In genomic region chr6:49964064-49964463, GRCh38 we compare ENCODE assay signal across 33 cellular contexts. TPM values are rescaled to one million over a fixed set of nuclear protein-coding genes. Genes with fewer than 3 reads are reported as not detected.
"Had no signal": no experiment of that assay in that cellular context is flagged by ENCODE, and none has a peak within 500 bp of the region (broad histone marks: within the 10 kb centered on the region; RNA-seq: fewer than 3 reads in every experiment).

TSS of gene DEFB114 (minus strand) at chr6:49964164. CDS start at chr6:49964105, 59 bp downstream.

- H3K4me3 Mint-ChIP-seq: stimulated activated effector memory CD8-positive, alpha-beta T cell treated with anti-CD3 and anti-CD28 coated beads, Interleukin-12 subunit alpha, Interleukin-12 subunit beta, amount 100 ng/mL, for 72 hours; stimulated activated memory B cell treated with anti-CD40 and anti-IgM and Interleukin-4, amounts not matched to agents 10 μg/mL and 1 μg/mL and 100 μg/mL, for 72 hours; stimulated activated naive B cell treated with anti-CD40 and anti-IgM and Interleukin-4, amounts not matched to agents 10 μg/mL and 1 μg/mL and 100 μg/mL, for 72 hours; stimulated activated naive CD8-positive, alpha-beta T cell treated with anti-CD3 and anti-CD28 coated beads, Interleukin-15, amount 100 ng/mL, for 72 hours; stimulated activated naive CD8-positive, alpha-beta T cell treated with anti-CD3 and anti-CD28 coated beads, Interleukin-15, Interleukin-2, amounts not matched to agents 100 ng/mL and 50 ng/mL, for 24 hours; type B pancreatic cell had no signal

- H3K9me3 Mint-ChIP-seq: stimulated activated memory B cell treated with anti-CD40 and anti-IgM and Interleukin-4, amounts not matched to agents 10 μg/mL and 1 μg/mL and 100 μg/mL, for 72 hours; stimulated activated naive CD8-positive, alpha-beta T cell treated with anti-CD3 and anti-CD28 coated beads, Interleukin-15, amount 100 ng/mL, for 72 hours; stimulated activated naive CD8-positive, alpha-beta T cell treated with anti-CD3 and anti-CD28 coated beads, Interleukin-15, Interleukin-2, amounts not matched to agents 100 ng/mL and 50 ng/mL, for 24 hours; type B pancreatic cell had no signal

- H3K27me3 Mint-ChIP-seq: stimulated activated memory B cell treated with anti-CD40 and anti-IgM and Interleukin-4, amounts not matched to agents 10 μg/mL and 1 μg/mL and 100 μg/mL, for 72 hours; stimulated activated naive B cell treated with anti-CD40 and anti-IgM and Interleukin-4, amounts not matched to agents 10 μg/mL and 1 μg/mL and 100 μg/mL, for 72 hours; stimulated activated naive CD8-positive, alpha-beta T cell treated with anti-CD3 and anti-CD28 coated beads, Interleukin-15, amount 100 ng/mL, for 72 hours; stimulated activated naive CD8-positive, alpha-beta T cell treated with anti-CD3 and anti-CD28 coated beads, Interleukin-15, Interleukin-2, amounts not matched to agents 100 ng/mL and 50 ng/mL, for 24 hours; type B pancreatic cell had no signal

- H3K4me3 ChIP-seq: stomach, suprapubic skin, testis, thoracic aorta, thyroid gland, tibial artery, tibial nerve, transverse colon, upper lobe of left lung, upper lobe of right lung, uterus, vagina had no signal

- DNase-seq: stimulated activated CD4-positive, alpha-beta T cell treated with anti-CD3 and anti-CD28 coated beads, Interleukin-2, amount 100 ng/mL, for 48 hours; stimulated activated CD4-positive, alpha-beta T cell treated with anti-CD3 and anti-CD28 coated beads, Interleukin-4, amount 100 ng/mL, for 1 hour; stimulated activated CD4-positive, alpha-beta T cell treated with anti-CD3 and anti-CD28 coated beads, Interleukin-4, amount 100 ng/mL, for 24 hours; stimulated activated CD4-positive, alpha-beta T cell treated with anti-CD3 and anti-CD28 coated beads, Interleukin-4, amount 100 ng/mL, for 4 hours; stimulated activated CD8-positive, alpha-beta memory T cell treated with anti-CD3 and anti-CD28 coated beads, Interleukin-4, amount 100 ng/mL, for 48 hours; stimulated activated naive B cell treated with anti-CD40 and anti-IgM and Interleukin-4, amounts not matched to agents 10 μg/mL and 1 μg/mL and 100 μg/mL, for 72 hours; stimulated activated naive CD4-positive, alpha-beta T cell; stimulated activated naive CD4-positive, alpha-beta T cell treated with Interleukin-2 at 50 U/mL for 16 hours; stimulated activated naive CD8-positive, alpha-beta T cell treated with anti-CD3 and anti-CD28 coated beads, Interleukin-15, amount 100 ng/mL, for 72 hours; stimulated activated naive CD8-positive, alpha-beta T cell treated with anti-CD3 and anti-CD28 coated beads, Interleukin-15, Interleukin-2, amounts not matched to agents 100 U/mL and 50 U/mL, for 24 hours; stomach; substantia nigra; testis; thyroid gland; tibial artery; transverse colon; trophoblast cell; upper lobe of left lung; upper lobe of right lung; uterus had no signal

- H3K4me1 Mint-ChIP-seq: stimulated activated effector memory CD8-positive, alpha-beta T cell treated with anti-CD3 and anti-CD28 coated beads, Interleukin-12 subunit alpha, Interleukin-12 subunit beta, amount 100 ng/mL, for 72 hours; stimulated activated memory B cell treated with anti-CD40 and anti-IgM and Interleukin-4, amounts not matched to agents 10 μg/mL and 1 μg/mL and 100 μg/mL, for 72 hours; stimulated activated naive B cell treated with anti-CD40 and anti-IgM and Interleukin-4, amounts not matched to agents 10 μg/mL and 1 μg/mL and 100 μg/mL, for 72 hours; stimulated activated naive CD8-positive, alpha-beta T cell treated with anti-CD3 and anti-CD28 coated beads, Interleukin-15, amount 100 ng/mL, for 72 hours had no signal

- H3K36me3 ChIP-seq: stomach, suprapubic skin, thoracic aorta, thyroid gland, tibial artery, tibial nerve, transverse colon, upper lobe of left lung, upper lobe of right lung, uterus, vagina had no signal

- H3K27me3 ChIP-seq: stomach, suprapubic skin, testis, thyroid gland, tibial artery, tibial nerve, transverse colon, upper lobe of left lung, upper lobe of right lung, uterus, vagina had no signal

- H3K36me3 Mint-ChIP-seq: stimulated activated effector memory CD8-positive, alpha-beta T cell treated with anti-CD3 and anti-CD28 coated beads, Interleukin-12 subunit alpha, Interleukin-12 subunit beta, amount 100 ng/mL, for 72 hours; stimulated activated memory B cell treated with anti-CD40 and anti-IgM and Interleukin-4, amounts not matched to agents 10 μg/mL and 1 μg/mL and 100 μg/mL, for 72 hours; stimulated activated naive B cell treated with anti-CD40 and anti-IgM and Interleukin-4, amounts not matched to agents 10 μg/mL and 1 μg/mL and 100 μg/mL, for 72 hours; type B pancreatic cell had no signal

- H3K27ac ChIP-seq: stomach, suprapubic skin, testis, thoracic aorta, thyroid gland, tibial artery, tibial nerve, transverse colon, upper lobe of left lung, upper lobe of right lung, uterus, vagina had no signal

- ATAC-seq: stimulated activated effector memory CD8-positive, alpha-beta T cell treated with anti-CD3 and anti-CD28 coated beads, Interleukin-12 subunit alpha, Interleukin-12 subunit beta, amount 100 ng/mL, for 72 hours; stimulated activated memory B cell treated with anti-CD40 and anti-IgM and Interleukin-4, amounts not matched to agents 10 μg/mL and 1 μg/mL and 100 μg/mL, for 72 hours; stimulated activated naive B cell treated with anti-CD40 and anti-IgM and Interleukin-4, amounts not matched to agents 10 μg/mL and 1 μg/mL and 100 μg/mL, for 72 hours; stimulated activated naive CD8-positive, alpha-beta T cell treated with anti-CD3 and anti-CD28 coated beads, Interleukin-15, amount 100 ng/mL, for 72 hours; stimulated activated naive CD8-positive, alpha-beta T cell treated with anti-CD3 and anti-CD28 coated beads, Interleukin-15, Interleukin-2, amounts not matched to agents 100 U/mL and 50 U/mL, for 24 hours; upper lobe of right lung had no signal

- H3K4me1 ChIP-seq: stomach, suprapubic skin, testis, thyroid gland, tibial artery, tibial nerve, transverse colon, upper lobe of left lung, upper lobe of right lung, uterus, vagina had no signal

- H3K27ac Mint-ChIP-seq: stimulated activated effector memory CD8-positive, alpha-beta T cell treated with anti-CD3 and anti-CD28 coated beads, Interleukin-12 subunit alpha, Interleukin-12 subunit beta, amount 100 ng/mL, for 72 hours; stimulated activated memory B cell treated with anti-CD40 and anti-IgM and Interleukin-4, amounts not matched to agents 10 μg/mL and 1 μg/mL and 100 μg/mL, for 72 hours; stimulated activated naive B cell treated with anti-CD40 and anti-IgM and Interleukin-4, amounts not matched to agents 10 μg/mL and 1 μg/mL and 100 μg/mL, for 72 hours; stimulated activated naive CD8-positive, alpha-beta T cell treated with anti-CD3 and anti-CD28 coated beads, Interleukin-15, amount 100 ng/mL, for 72 hours; stimulated activated naive CD8-positive, alpha-beta T cell treated with anti-CD3 and anti-CD28 coated beads, Interleukin-15, Interleukin-2, amounts not matched to agents 100 ng/mL and 50 ng/mL, for 24 hours; type B pancreatic cell had no signal

RNA-seq across cellular contexts. Expression of gene DEFB114, which starts in this region (rescaled TPM):
- total RNA-seq: stomach, subcutaneous adipose tissue, suprapubic skin, temporal lobe, testis, thoracic aorta, thyroid gland, tibial nerve, transverse colon, upper lobe of left lung, upper lobe of right lung, ureter, urinary bladder, uterus, vagina had no signal
- polyA plus RNA-seq: stomach, thymus, urinary bladder had no signal
